ENCODE assay signal across 29 cellular contexts in the genomic region with DNA sequence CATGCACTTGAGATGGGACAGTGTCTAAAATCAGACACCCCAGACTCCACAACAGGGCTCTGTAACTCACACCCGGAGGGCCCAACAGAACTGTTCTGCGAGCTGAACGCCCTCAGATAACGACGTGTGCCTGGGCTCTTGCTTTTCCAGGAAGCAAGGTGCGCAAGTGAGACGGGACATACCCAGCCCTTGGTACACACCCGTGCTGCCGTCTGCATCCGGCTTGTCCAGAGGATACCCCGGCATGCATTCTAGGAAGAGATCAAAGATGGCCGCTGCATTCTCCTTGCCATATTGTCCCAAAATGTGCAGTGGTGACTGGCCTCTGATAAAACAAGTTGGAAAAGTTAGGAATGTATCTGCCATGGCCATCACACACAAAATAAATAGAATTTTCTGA.
"Had no signal": no experiment of that assay in that cellular context is flagged by ENCODE, and none has a peak within 500 bp of the region (broad histone marks: within the 10 kb centered on the region; RNA-seq: fewer than 3 reads in every experiment).

No MANE protein-coding gene starts in this region.

- H3K4me1 Mint-ChIP-seq: neural progenitor cell had no signal

- DNase-seq: heart right ventricle; islet precursor cell; kidney glomerular epithelial cell; left cardiac atrium; left lung; lower lobe of right lung; mammary epithelial cell; mesenchymal stem cell; natural killer cell; nephron progenitor cell; pancreas; posterior cingulate gyrus; retina; stimulated activated CD4-positive, alpha-beta T cell treated with anti-CD3 and anti-CD28 coated beads, Interleukin-4, amount 100 ng/mL, for 24 hours; stimulated activated naive CD4-positive, alpha-beta T cell; stomach; tibial artery; trophoblast cell; upper lobe of right lung had no signal

- H3K79me2 ChIP-seq: hepatocyte had no signal

- FAIRE-seq: pancreas, urothelium cell line had no signal

- H3K36me3 ChIP-seq: neural progenitor cell had no signal

- H2AFZ ChIP-seq: hepatocyte, neural progenitor cell had no signal

- H3K4me1 ChIP-seq: left lung, lower lobe of right lung, neural progenitor cell, pancreas, prostate gland, suprapubic skin, tibial artery, upper lobe of right lung had no signal

- H3K4me2 ChIP-seq: hepatocyte, neural progenitor cell had no signal

- H3K27me3 ChIP-seq: heart right ventricle, hepatocyte, left lung, neural progenitor cell, pancreas, stomach, suprapubic skin, tibial artery, upper lobe of right lung had no signal

- H3K4me3 ChIP-seq: heart right ventricle, hepatocyte, left lung, lower lobe of right lung, neural progenitor cell, pancreas, prostate gland, skin epidermis, stomach, suprapubic skin, thoracic aorta, tibial artery, upper lobe of right lung had no signal

- H3K27ac ChIP-seq: heart right ventricle, hepatocyte, left lung, lower lobe of right lung, neural progenitor cell, pancreas, prostate gland, skin epidermis, stomach, suprapubic skin, thoracic aorta, tibial artery, upper lobe of right lung had no signal

- H3K36me3 Mint-ChIP-seq: natural killer cell had no signal

- H3K9ac ChIP-seq: neural progenitor cell had no signal

- H3K9me3 ChIP-seq: heart right ventricle, left lung, lower lobe of right lung, pancreas, prostate gland, stomach, suprapubic skin, thoracic aorta, tibial artery, upper lobe of right lung had no signal

- H3K4me3 Mint-ChIP-seq: natural killer cell; nephron progenitor cell; neural progenitor cell; stimulated activated effector memory CD8-positive, alpha-beta T cell treated with anti-CD3 and anti-CD28 coated beads, Interleukin-12 subunit alpha, Interleukin-12 subunit beta, amount 100 ng/mL, for 72 hours had no signal

- ATAC-seq: heart right ventricle; left cardiac atrium; left lung; lower lobe of right lung; natural killer cell; pancreas; right cardiac atrium; sciatic nerve; stimulated activated effector memory CD8-positive, alpha-beta T cell treated with anti-CD3 and anti-CD28 coated beads, Interleukin-12 subunit alpha, Interleukin-12 subunit beta, amount 100 ng/mL, for 72 hours; upper lobe of right lung had no signal

- H3K9me3 Mint-ChIP-seq: natural killer cell; nephron progenitor cell; neural progenitor cell; stimulated activated effector memory CD8-positive, alpha-beta T cell treated with anti-CD3 and anti-CD28 coated beads, Interleukin-12 subunit alpha, Interleukin-12 subunit beta, amount 100 ng/mL, for 72 hours had no signal

- H3K27ac Mint-ChIP-seq: natural killer cell; nephron progenitor cell; neural progenitor cell; stimulated activated effector memory CD8-positive, alpha-beta T cell treated with anti-CD3 and anti-CD28 coated beads, Interleukin-12 subunit alpha, Interleukin-12 subunit beta, amount 100 ng/mL, for 72 hours had no signal
